In the genomic region with DNA sequence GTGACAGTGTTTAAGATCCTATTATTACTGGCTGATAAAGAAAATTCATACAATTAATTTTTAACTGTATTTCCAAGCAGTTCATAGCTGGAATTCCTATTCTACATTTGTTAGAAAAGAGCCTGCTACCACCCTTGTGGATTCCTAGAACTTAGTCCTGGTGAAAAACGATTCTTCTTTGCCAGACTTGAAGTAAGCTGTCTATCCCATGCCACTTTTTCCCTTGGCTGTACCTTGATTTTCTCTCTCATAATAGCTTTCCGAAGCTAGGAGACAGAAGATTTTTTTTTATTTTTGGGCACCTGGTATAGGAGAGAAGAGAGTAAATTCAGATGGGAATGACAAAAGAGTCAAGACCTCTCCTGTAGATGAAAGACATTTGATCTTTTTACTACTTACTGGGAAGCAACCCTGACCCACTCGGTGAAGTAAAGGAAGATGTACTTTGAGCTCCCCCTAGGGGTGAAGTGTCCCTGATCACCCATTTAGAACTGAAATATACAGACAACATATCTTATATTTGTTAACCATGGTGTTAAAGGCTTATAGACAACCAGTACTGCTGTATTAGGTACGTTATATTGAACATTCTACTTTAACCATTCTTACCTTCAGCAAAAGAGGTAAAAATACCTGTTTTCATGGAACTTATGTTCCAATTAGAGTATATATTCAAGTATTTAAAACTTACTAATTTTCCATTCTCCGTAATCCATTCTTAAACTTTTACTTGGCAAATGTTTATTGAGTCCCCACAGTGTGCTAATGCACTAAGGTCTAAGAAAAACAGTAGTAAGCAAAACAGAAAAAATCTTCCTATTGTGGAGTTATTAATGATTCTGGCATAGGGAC, we compare ENCODE assay signal across 8 cellular contexts.
DNase-seq lines count a peak whose midpoint lies in the region; ATAC-seq, FAIRE-seq and TF ChIP-seq lines count a peak whose summit lies in the region.

No MANE protein-coding gene starts in this region.

- no peak overlapping the region for H3K4me3 ChIP-seq in AG10803 (ENCODE audit: low read length)
- H3K4me3 ChIP-seq in cardiac fibroblast (replicated peaks in 1 of 2; ENCODE audit: low read depth in 2 of 2, low read length in 2 of 2), result no peak overlapping the region

- TF ChIP-seq CTCF in AG10803 (conservative IDR thresholded peaks at IDR 0.05; ENCODE audit: low read length) (peak; percentile 86), cardiac fibroblast (IDR thresholded peaks at IDR 0.05; ENCODE audit: low read depth, low read length) (peak; percentile 64)

- DNase-seq in AG10803 (ENCODE audit: low read depth), result peak; percentile 64
- peak; percentile 58 for DNase-seq in NCI-H146 (lab: John Stamatoyannopoulos, UW)
- DNase-seq in cardiac fibroblast (ENCODE audit: low read depth in 2 of 2), result peak; percentile 81 to 86
- DNase-seq in kidney tubule cell (ENCODE audit: low spot score), result peak; percentile 64
- DNase-seq in stimulated activated CD4-positive, alpha-beta T cell treated with anti-CD3 and anti-CD28 coated beads, Interleukin-4, amount 100 ng/mL, for 24 hours, result peak; percentile 69

- FAIRE-seq in TTC549 (lab: Jason Lieb, UNC), result peak; percentile 93

- ATAC-seq in GM18511 (IDR thresholded peaks at IDR 0.05; ENCODE audit: unreplicated experiment), result peak; percentile 96
- peak; percentile 94 for ATAC-seq in HG02943 (IDR thresholded peaks at IDR 0.05; ENCODE audit: low read depth, unreplicated experiment)
